Comparison of ENCODE assay signal across 3 cellular contexts in the genomic region with DNA sequence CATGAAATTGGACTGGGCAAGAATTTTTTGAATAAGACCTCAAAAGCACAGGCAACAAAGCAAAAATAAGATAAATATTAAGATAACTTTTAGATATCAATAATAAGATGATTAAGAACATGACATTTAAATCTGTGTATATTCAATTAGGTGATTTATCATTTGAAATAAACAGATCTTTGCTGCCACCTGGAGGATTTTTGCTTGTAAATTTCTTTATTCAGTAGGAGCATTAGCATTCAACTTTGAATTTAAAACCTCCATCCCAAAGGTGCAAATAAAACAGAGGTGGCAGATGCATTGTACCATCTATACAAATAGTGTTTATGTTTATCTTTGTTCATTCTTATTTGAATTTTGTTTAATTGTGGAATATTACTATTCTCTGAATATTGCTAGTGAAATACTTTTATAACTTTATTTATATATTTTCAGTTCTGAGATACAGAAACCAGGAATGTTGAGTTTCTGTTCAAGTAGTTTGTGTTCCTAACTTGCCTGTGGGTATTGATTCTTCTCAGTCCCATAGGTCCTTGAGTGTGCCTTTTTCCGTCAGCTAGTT.
TF ChIP-seq lines count a peak whose summit lies in the region.

No MANE protein-coding gene starts in this region.

TF ChIP-seq in IMR-90, 13 proteins besides CTCF, POLR2A, EP300 and RAD21:
- TF ChIP-seq NFE2L2 (IDR thresholded peaks at IDR 0.05; ENCODE audit: low read depth, low read length) (no peak), CHD1 (IDR thresholded peaks at IDR 0.05; ENCODE audit: low read depth, low read length) (no peak), MAZ (IDR thresholded peaks at IDR 0.05; ENCODE audit: borderline replicate concordance, low read depth, low read length) (no peak), MXI1 (IDR thresholded peaks at IDR 0.05; ENCODE audit: borderline replicate concordance, low read depth, low read length) (no peak), SMC3 (IDR thresholded peaks at IDR 0.05; ENCODE audit: low read depth, low read length) (peak; percentile 22; the same call in 1 of the 2 replicates), RFX5 (IDR thresholded peaks at IDR 0.05; ENCODE audit: low read depth, low read length) (no peak), RCOR1 (IDR thresholded peaks at IDR 0.05; ENCODE audit: insufficient replicate concordance, low read length) (no peak), MAFK (IDR thresholded peaks at IDR 0.05; ENCODE audit: low read depth, low read length) (no peak)
- TF ChIP-seq, protein P1, sequence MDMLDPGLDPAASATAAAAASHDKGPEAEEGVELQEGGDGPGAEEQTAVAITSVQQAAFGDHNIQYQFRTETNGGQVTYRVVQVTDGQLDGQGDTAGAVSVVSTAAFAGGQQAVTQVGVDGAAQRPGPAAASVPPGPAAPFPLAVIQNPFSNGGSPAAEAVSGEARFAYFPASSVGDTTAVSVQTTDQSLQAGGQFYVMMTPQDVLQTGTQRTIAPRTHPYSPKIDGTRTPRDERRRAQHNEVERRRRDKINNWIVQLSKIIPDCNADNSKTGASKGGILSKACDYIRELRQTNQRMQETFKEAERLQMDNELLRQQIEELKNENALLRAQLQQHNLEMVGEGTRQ (IDR thresholded peaks at IDR 0.05; ENCODE audit: low read depth, low read length): no peak

TF ChIP-seq in endothelial cell of umbilical vein, 7 proteins besides CTCF, POLR2A, EP300 and RAD21:
- TF ChIP-seq GATA2 (IDR thresholded peaks at IDR 0.05; ENCODE audit: insufficient read depth, insufficient read length, low read depth, low read length) (no peak), EZH2 (IDR thresholded peaks at IDR 0.05; ENCODE audit: borderline replicate concordance, low read depth, low read length, severe bottlenecking) (no peak), FOS (IDR thresholded peaks at IDR 0.05; ENCODE audit: borderline replicate concordance, insufficient read depth, low read length) (no peak), POLR2AphosphoS5 (IDR thresholded peaks at IDR 0.05; ENCODE audit: insufficient read depth, low read depth, low read length) (no peak), JUN (IDR thresholded peaks at IDR 0.05; ENCODE audit: borderline replicate concordance, insufficient read depth, insufficient read length, low read depth) (no peak), MYC (IDR thresholded peaks at IDR 0.05; ENCODE audit: low read depth, low read length) (no peak)
- TF ChIP-seq, protein P2, sequence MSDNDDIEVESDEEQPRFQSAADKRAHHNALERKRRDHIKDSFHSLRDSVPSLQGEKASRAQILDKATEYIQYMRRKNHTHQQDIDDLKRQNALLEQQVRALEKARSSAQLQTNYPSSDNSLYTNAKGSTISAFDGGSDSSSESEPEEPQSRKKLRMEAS (IDR thresholded peaks at IDR 0.05; ENCODE audit: insufficient read depth, insufficient read length): no peak

TF ChIP-seq in WTC11, 78 proteins besides CTCF, POLR2A, EP300 and RAD21:
- TF ChIP-seq, protein P3, sequence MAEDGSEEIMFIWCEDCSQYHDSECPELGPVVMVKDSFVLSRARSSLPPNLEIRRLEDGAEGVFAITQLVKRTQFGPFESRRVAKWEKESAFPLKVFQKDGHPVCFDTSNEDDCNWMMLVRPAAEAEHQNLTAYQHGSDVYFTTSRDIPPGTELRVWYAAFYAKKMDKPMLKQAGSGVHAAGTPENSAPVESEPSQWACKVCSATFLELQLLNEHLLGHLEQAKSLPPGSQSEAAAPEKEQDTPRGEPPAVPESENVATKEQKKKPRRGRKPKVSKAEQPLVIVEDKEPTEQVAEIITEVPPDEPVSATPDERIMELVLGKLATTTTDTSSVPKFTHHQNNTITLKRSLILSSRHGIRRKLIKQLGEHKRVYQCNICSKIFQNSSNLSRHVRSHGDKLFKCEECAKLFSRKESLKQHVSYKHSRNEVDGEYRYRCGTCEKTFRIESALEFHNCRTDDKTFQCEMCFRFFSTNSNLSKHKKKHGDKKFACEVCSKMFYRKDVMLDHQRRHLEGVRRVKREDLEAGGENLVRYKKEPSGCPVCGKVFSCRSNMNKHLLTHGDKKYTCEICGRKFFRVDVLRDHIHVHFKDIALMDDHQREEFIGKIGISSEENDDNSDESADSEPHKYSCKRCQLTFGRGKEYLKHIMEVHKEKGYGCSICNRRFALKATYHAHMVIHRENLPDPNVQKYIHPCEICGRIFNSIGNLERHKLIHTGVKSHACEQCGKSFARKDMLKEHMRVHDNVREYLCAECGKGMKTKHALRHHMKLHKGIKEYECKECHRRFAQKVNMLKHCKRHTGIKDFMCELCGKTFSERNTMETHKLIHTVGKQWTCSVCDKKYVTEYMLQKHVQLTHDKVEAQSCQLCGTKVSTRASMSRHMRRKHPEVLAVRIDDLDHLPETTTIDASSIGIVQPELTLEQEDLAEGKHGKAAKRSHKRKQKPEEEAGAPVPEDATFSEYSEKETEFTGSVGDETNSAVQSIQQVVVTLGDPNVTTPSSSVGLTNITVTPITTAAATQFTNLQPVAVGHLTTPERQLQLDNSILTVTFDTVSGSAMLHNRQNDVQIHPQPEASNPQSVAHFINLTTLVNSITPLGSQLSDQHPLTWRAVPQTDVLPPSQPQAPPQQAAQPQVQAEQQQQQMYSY (CRISPR knock-in tag; IDR thresholded peaks at IDR 0.05): no peak
TF ChIP-seq in WTC11: peak in this region for 0.
